In genomic region chr7:9608560-9608959, GRCh38 we compare ENCODE assay signal across 21 cellular contexts.
"Had no signal": no experiment of that assay in that cellular context is flagged by ENCODE, and none has a peak within 500 bp of the region (broad histone marks: within the 10 kb centered on the region; RNA-seq: fewer than 3 reads in every experiment).

No MANE protein-coding gene starts in this region.

- H3K9me3 ChIP-seq: colonic mucosa, gastrocnemius medialis, neutrophil, psoas muscle, right atrium auricular region, sigmoid colon, testis, tibial nerve, upper lobe of right lung had no signal

- FAIRE-seq: islet of Langerhans had no signal

- H3K27ac ChIP-seq: colonic mucosa, gastrocnemius medialis, heart right ventricle, neutrophil, psoas muscle, right atrium auricular region, sigmoid colon, skin epidermis, testis, tibial nerve, upper lobe of right lung had no signal

- H3K4me3 Mint-ChIP-seq: naive thymus-derived CD8-positive, alpha-beta T cell; stimulated activated naive B cell treated with anti-CD40 and anti-IgM and Interleukin-4, amounts not matched to agents 10 μg/mL and 1 μg/mL and 100 μg/mL, for 72 hours; stimulated activated naive CD8-positive, alpha-beta T cell treated with anti-CD3 and anti-CD28 coated beads, Interleukin-15, amount 100 ng/mL, for 72 hours had no signal

- H3K4me3 ChIP-seq: colonic mucosa, gastrocnemius medialis, heart right ventricle, psoas muscle, right atrium auricular region, sigmoid colon, skin epidermis, testis, tibial nerve, upper lobe of right lung had no signal

- H3K4me1 ChIP-seq: colonic mucosa, gastrocnemius medialis, heart right ventricle, psoas muscle, right atrium auricular region, sigmoid colon, testis, tibial nerve, upper lobe of right lung had no signal

- H3K27me3 Mint-ChIP-seq: naive thymus-derived CD8-positive, alpha-beta T cell; stimulated activated naive B cell treated with anti-CD40 and anti-IgM and Interleukin-4, amounts not matched to agents 10 μg/mL and 1 μg/mL and 100 μg/mL, for 72 hours; stimulated activated naive CD8-positive, alpha-beta T cell treated with anti-CD3 and anti-CD28 coated beads, Interleukin-15, amount 100 ng/mL, for 72 hours had no signal

- H3K4me1 Mint-ChIP-seq: naive thymus-derived CD8-positive, alpha-beta T cell; stimulated activated naive B cell treated with anti-CD40 and anti-IgM and Interleukin-4, amounts not matched to agents 10 μg/mL and 1 μg/mL and 100 μg/mL, for 72 hours; stimulated activated naive CD8-positive, alpha-beta T cell treated with anti-CD3 and anti-CD28 coated beads, Interleukin-15, amount 100 ng/mL, for 72 hours had no signal

- H3K36me3 Mint-ChIP-seq: naive thymus-derived CD8-positive, alpha-beta T cell; stimulated activated naive B cell treated with anti-CD40 and anti-IgM and Interleukin-4, amounts not matched to agents 10 μg/mL and 1 μg/mL and 100 μg/mL, for 72 hours had no signal

- H3K27me3 ChIP-seq: colonic mucosa, gastrocnemius medialis, heart right ventricle, neutrophil, right atrium auricular region, sigmoid colon, testis, tibial nerve, upper lobe of right lung had no signal

- DNase-seq: colonic mucosa; dermis blood vessel endothelial cell; gastrocnemius medialis; heart right ventricle; hypothalamus; kidney glomerular epithelial cell; mammary epithelial cell; naive thymus-derived CD8-positive, alpha-beta T cell; psoas muscle; sigmoid colon; stimulated activated CD4-positive, alpha-beta T cell treated with anti-CD3 and anti-CD28 coated beads, Interleukin-2, amount 100 ng/mL, for 24 hours; stimulated activated CD4-positive, alpha-beta T cell treated with anti-CD3 and anti-CD28 coated beads, Interleukin-4, amount 100 ng/mL, for 4 hours; stimulated activated naive B cell treated with anti-CD40 and anti-IgM and Interleukin-4, amounts not matched to agents 10 μg/mL and 1 μg/mL and 100 μg/mL, for 72 hours; stimulated activated naive CD8-positive, alpha-beta T cell treated with anti-CD3 and anti-CD28 coated beads, Interleukin-15, amount 100 ng/mL, for 72 hours; testis; upper lobe of right lung had no signal

- H3K36me3 ChIP-seq: colonic mucosa, gastrocnemius medialis, heart right ventricle, neutrophil, right atrium auricular region, sigmoid colon, tibial nerve, upper lobe of right lung had no signal

- H3K27ac Mint-ChIP-seq: naive thymus-derived CD8-positive, alpha-beta T cell; stimulated activated naive B cell treated with anti-CD40 and anti-IgM and Interleukin-4, amounts not matched to agents 10 μg/mL and 1 μg/mL and 100 μg/mL, for 72 hours; stimulated activated naive CD8-positive, alpha-beta T cell treated with anti-CD3 and anti-CD28 coated beads, Interleukin-15, amount 100 ng/mL, for 72 hours had no signal

- ATAC-seq: gastrocnemius medialis; heart right ventricle; naive thymus-derived CD8-positive, alpha-beta T cell; psoas muscle; stimulated activated naive B cell treated with anti-CD40 and anti-IgM and Interleukin-4, amounts not matched to agents 10 μg/mL and 1 μg/mL and 100 μg/mL, for 72 hours; stimulated activated naive CD8-positive, alpha-beta T cell treated with anti-CD3 and anti-CD28 coated beads, Interleukin-15, amount 100 ng/mL, for 72 hours; upper lobe of right lung had no signal
